Comparison of ENCODE assay signal across 20 cellular contexts in genomic region chr1:247037483-247038320, GRCh38. TPM values are rescaled to one million over a fixed set of nuclear protein-coding genes. Genes with fewer than 3 reads are reported as not detected.
DNase-seq lines count a peak whose midpoint lies in the region; ATAC-seq, FAIRE-seq and TF ChIP-seq lines count a peak whose summit lies in the region.
"Had no signal": no experiment of that assay in that cellular context is flagged by ENCODE, and none has a peak within 500 bp of the region (broad histone marks: within the 10 kb centered on the region; RNA-seq: fewer than 3 reads in every experiment).

No MANE protein-coding gene starts in this region.

- H3K14ac ChIP-seq in mesenchymal stem cell (ENCODE audit: low read length in 2 of 2), result no peak overlapping the region

- H2AK5ac ChIP-seq in mesenchymal stem cell (ENCODE audit: low read length, severe bottlenecking), result no peak overlapping the region

- H2BK5ac ChIP-seq in mesenchymal stem cell (ENCODE audit: low read depth, low read length, poor library complexity, severe bottlenecking), result no peak overlapping the region

- H3K4me1 ChIP-seq in HepG2 (ENCODE audit: insufficient read depth, low read length), result no peaks in the 10 kb centered on the region
- H3K4me1 ChIP-seq in right lobe of liver, result no peaks in the 10 kb centered on the region
- no peaks in the 10 kb centered on the region for H3K4me1 ChIP-seq in GM12878 (ENCODE audit: control insufficient read depth, insufficient read depth, low read length)
- H3K4me1 ChIP-seq in mesenchymal stem cell (ENCODE audit: control insufficient read depth, insufficient read depth, low read depth, low read length), result no peaks in the 10 kb centered on the region
- H3K4me1 ChIP-seq: SJSA1 had no signal

- no peak overlapping the region for H4K8ac ChIP-seq in mesenchymal stem cell (ENCODE audit: low read length)

- no peak for ATAC-seq in HepG2
- ATAC-seq in right lobe of liver, result no peak
- no peak for ATAC-seq in GM12878
- no peak for ATAC-seq in HG03175 (IDR thresholded peaks at IDR 0.05; ENCODE audit: unreplicated experiment)
- ATAC-seq: Right ventricle myocardium inferior had no signal

- no peak for DNase-seq in HepG2 (ENCODE audit: low spot score)
- no peak for DNase-seq in right lobe of liver
- no peak for DNase-seq in GM12878 (ENCODE audit: low read depth, low spot score)
- DNase-seq in mesenchymal stem cell, result peak; percentile 6
- no peak for DNase-seq in NCI-H446 (lab: John Stamatoyannopoulos, UW)
- DNase-seq in coronary artery (ENCODE audit: low spot score), result no peak
- DNase-seq in NCI-H2029 (lab: John Stamatoyannopoulos, UW), result no peak
- DNase-seq: AML-193, DMS53, GDM1, IMR-90, MV-4-11, NCI-H1694, NCI-H2081 treated with DMSO at 0.1 percent for 48 hours, NCI-H2171 treated with DMSO at 0.1 percent for 48 hours, NCI-H526 had no signal

- WGBS in HepG2 (ENCODE audit: low lambda C conversion rate), result 53% methylated on average over 6 of the region's 6 CpGs
- WGBS in right lobe of liver (ENCODE audit: insufficient coverage, low coverage, low lambda C conversion rate, missing lambda C conversion rate), result 92% methylated on average over 6 of the region's 6 CpGs
- 96% methylated on average over 6 of the region's 6 CpGs for WGBS in GM12878 (ENCODE audit: insufficient coverage, insufficient replicate concordance, low lambda C conversion rate, missing lambda C conversion rate)
- 96% methylated on average over 4 of the region's 6 CpGs for WGBS in mesenchymal stem cell

- no peak overlapping the region for H4K91ac ChIP-seq in mesenchymal stem cell (ENCODE audit: low read length)

- H3K4me2 ChIP-seq in HepG2 (ENCODE audit: low read depth, low read length) (no peak overlapping the region), GM12878 (ENCODE audit: control insufficient read depth, insufficient read depth) (no peak overlapping the region), mesenchymal stem cell (ENCODE audit: low read length, poor library complexity, severe bottlenecking) (no peak overlapping the region)

- no peak overlapping the region for H3K23ac ChIP-seq in mesenchymal stem cell (ENCODE audit: low read length in 2 of 2)

- FAIRE-seq in HepG2 (lab: Jason Lieb, UNC) (no peak), GM12878 (lab: Jason Lieb, UNC) (no peak)

- no peaks in the 10 kb centered on the region for H3K27me3 ChIP-seq in HepG2 (ENCODE audit: control insufficient read depth in 1 of 2, insufficient read depth in 2 of 2, low read length in 2 of 2)
- H3K27me3 ChIP-seq in right lobe of liver, result no peaks in the 10 kb centered on the region
- no peaks in the 10 kb centered on the region for H3K27me3 ChIP-seq in GM12878 (replicated peaks in 1 of 2; ENCODE audit: control insufficient read depth in 2 of 2, insufficient read depth in 2 of 2, low read length in 1 of 2)
- H3K27me3 ChIP-seq in mesenchymal stem cell (ENCODE audit: control insufficient read depth in 1 of 2, insufficient read depth in 1 of 2, low read length in 2 of 2), result no peaks in the 10 kb centered on the region
- H3K27me3 ChIP-seq: SJSA1 had no signal

- H3K4ac ChIP-seq in mesenchymal stem cell (ENCODE audit: low read depth in 1 of 2, low read length in 2 of 2), result no peak overlapping the region

- RAD21 ChIA-PET in GM12878 (lab: Charles Lee; ENCODE audit: unreplicated experiment), result no interaction called here

- H3K79me1 ChIP-seq in mesenchymal stem cell (replicated peaks; ENCODE audit: low read length, poor library complexity, severe bottlenecking), result peaks cover 8% of the 10 kb centered on the region

- SMC1A ChIA-PET in GM12878 (lab: Charles Lee; ENCODE audit: uncharacterized antibody, unreplicated experiment), result no interaction called here

- in situ Hi-C loops in HepG2 (cut with HindIII; ENCODE audit: extremely low pct_ligation_motif_present, low pct_unique_long_range_greater_than_20kb), result no loop called here
- in situ Hi-C loops in GM12878 (cut with MboI), result no loop called here

- H2BK15ac ChIP-seq in mesenchymal stem cell (ENCODE audit: low read depth, poor library complexity, severe bottlenecking), result no peak overlapping the region

- TF ChIP-seq EP300 in HepG2 (IDR thresholded peaks at IDR 0.05; ENCODE audit: low read depth in 2 of 2, low read length in 2 of 2) (no peak), HepG2 (CRISPR knock-in tag; IDR thresholded peaks at IDR 0.05; ENCODE audit: borderline replicate concordance) (no peak), GM12878 (IDR thresholded peaks at IDR 0.05; ENCODE audit: borderline replicate concordance in 1 of 2, control insufficient read depth in 1 of 2, low read depth in 2 of 2, low read length in 2 of 2) (no peak)

- TF ChIP-seq CTCF in HepG2 (CRISPR knock-in tag; IDR thresholded peaks at IDR 0.05) (no peak), right lobe of liver (IDR thresholded peaks at IDR 0.05) (no peak), GM12878 (IDR thresholded peaks at IDR 0.05 in 2 of 3, conservative IDR thresholded peaks at IDR 0.05 in 1 of 3; ENCODE audit: control insufficient read depth in 2 of 3, extremely low read depth in 1 of 3, insufficient read depth in 1 of 3, low read depth in 3 of 3, low read length in 3 of 3) (no peak), coronary artery (IDR thresholded peaks at IDR 0.05) (no peak)

- no peak for TF ChIP-seq POLR2A in HepG2 (IDR thresholded peaks at IDR 0.05; ENCODE audit: insufficient read depth in 1 of 2, low read depth in 2 of 2, low read length in 2 of 2)
- no peak for TF ChIP-seq POLR2A in right lobe of liver (IDR thresholded peaks at IDR 0.05)
- no peak for TF ChIP-seq POLR2A in GM12878 (IDR thresholded peaks at IDR 0.05; ENCODE audit: low read depth, low read length)

- no peak overlapping the region for H2BK120ac ChIP-seq in mesenchymal stem cell (ENCODE audit: low read depth, low read length)

- POLR2A ChIA-PET in HepG2 (lab: Yijun Ruan, JAX) (no interaction called here), GM12878 (lab: Charles Lee) (no interaction called here)

- H3K4me3 ChIP-seq in HepG2 (replicated peaks in 1 of 3; ENCODE audit: insufficient read depth in 1 of 3, low read depth in 2 of 3, low read length in 3 of 3) (no peak overlapping the region), right lobe of liver (no peak overlapping the region), GM12878 (no peak overlapping the region), mesenchymal stem cell (ENCODE audit: insufficient read depth in 1 of 2, low read depth in 1 of 2, low read length in 2 of 2) (peak overlapping the region in 1 of 2 experiments; percentile 53), coronary artery (no peak overlapping the region)
- H3K4me3 ChIP-seq: SJSA1 had no signal

- H4K20me1 ChIP-seq in HepG2 (ENCODE audit: insufficient read depth, low read length) (no peaks in the 10 kb centered on the region), GM12878 (ENCODE audit: control insufficient read depth, insufficient read depth) (no peaks in the 10 kb centered on the region)

- CTCF ChIA-PET in HepG2 (lab: Yijun Ruan, JAX; ENCODE audit: low intra/inter-chr PET ratio, low total read pairs) (no interaction called here), GM12878 (lab: Yijun Ruan, JAX) (no interaction called here)

- peaks cover 84% of the 10 kb centered on the region for H3K9me3 ChIP-seq in HepG2 (ENCODE audit: low read length)
- peaks cover 0 to 42% (median 12%) of the 10 kb centered on the region in 4 donors for H3K9me3 ChIP-seq in right lobe of liver
- H3K9me3 ChIP-seq in GM12878 (replicated peaks; ENCODE audit: control insufficient read depth, insufficient read depth, low read length), result peaks cover 35% of the 10 kb centered on the region
- H3K9me3 ChIP-seq in mesenchymal stem cell (ENCODE audit: control insufficient read depth, low read length), result peaks cover 97% of the 10 kb centered on the region

- TF ChIP-seq RAD21 in HepG2 (CRISPR knock-in tag; IDR thresholded peaks at IDR 0.05) (no peak), GM12878 (IDR thresholded peaks at IDR 0.05; ENCODE audit: insufficient read depth, low read depth, low read length) (no peak)

- peaks cover 17% of the 10 kb centered on the region for H3K79me2 ChIP-seq in HepG2 (ENCODE audit: insufficient read depth, low read length)
- no peaks in the 10 kb centered on the region for H3K79me2 ChIP-seq in GM12878 (ENCODE audit: control insufficient read depth, insufficient read depth, low read length)

- H3K27ac ChIP-seq in HepG2 (ENCODE audit: extremely low read length, insufficient read depth, low read length) (no peak overlapping the region), right lobe of liver (no peak overlapping the region), GM12878 (ENCODE audit: control insufficient read depth, insufficient read depth) (no peak overlapping the region), mesenchymal stem cell (ENCODE audit: low read length, poor library complexity, severe bottlenecking) (no peak overlapping the region), coronary artery (no peak overlapping the region)
- H3K27ac ChIP-seq: 22Rv1, SJSA1 had no signal

- no peak overlapping the region for H3K18ac ChIP-seq in mesenchymal stem cell (ENCODE audit: low read depth in 1 of 2, low read length in 2 of 2)

- no peak overlapping the region for H2AFZ ChIP-seq in HepG2 (ENCODE audit: low read length)
- no peak overlapping the region for H2AFZ ChIP-seq in GM12878 (ENCODE audit: control insufficient read depth, low read depth, low read length)
- no peak overlapping the region for H2AFZ ChIP-seq in mesenchymal stem cell (ENCODE audit: low read depth, low read length)

- H3K9ac ChIP-seq in HepG2 (ENCODE audit: insufficient read depth, low read depth, low read length) (no peak overlapping the region), GM12878 (ENCODE audit: control insufficient read depth, insufficient read depth, low read length) (no peak overlapping the region), mesenchymal stem cell (ENCODE audit: low read length) (no peak overlapping the region)

- H3K36me3 ChIP-seq in HepG2 (replicated peaks in 1 of 2; ENCODE audit: control insufficient read depth in 1 of 2, insufficient read depth in 2 of 2, low read length in 2 of 2), result peaks cover 4 to 19% of the 10 kb centered on the region in 2 experiments
- H3K36me3 ChIP-seq in right lobe of liver, result peaks cover 0 to 14% (median 6%) of the 10 kb centered on the region in 4 donors
- H3K36me3 ChIP-seq in GM12878 (ENCODE audit: control insufficient read depth in 2 of 2, insufficient read depth in 2 of 2, low read length in 1 of 2), result peaks cover 0 to 7% of the 10 kb centered on the region in 2 experiments; a peak in 2 of 4 replicates
- H3K36me3 ChIP-seq in mesenchymal stem cell (ENCODE audit: control insufficient read depth in 1 of 2, insufficient read depth in 2 of 2, low read depth in 1 of 2, low read length in 2 of 2), result peaks cover 6 to 51% of the 10 kb centered on the region in 2 experiments

- no peak overlapping the region for H2BK12ac ChIP-seq in mesenchymal stem cell (ENCODE audit: low read length in 2 of 2)

- no TSS peak for BruUV-seq in HepG2 (replicated peaks; lab: Mats Ljungman, UMichigan)
- no TSS peak for BruUV-seq in GM12878 (replicated peaks; lab: Mats Ljungman, UMichigan)

- intact Hi-C loops in HepG2 (cut with micrococcal nuclease; ENCODE audit: unreplicated experiment) (no loop called here), right lobe of liver (cut with DNase I) (loop anchor here in 1 of 2 donors (5.0 kb wide), 1 partner anchor 345 kb away; no protein-coding TSS in a partner anchor), GM12878 (cut with micrococcal nuclease; ENCODE audit: unreplicated experiment) (no loop called here)

RNA-seq across cellular contexts. Expression of gene ZNF695, which starts 29.8 kb away (rescaled TPM):
- total RNA-seq in HepG2 (2016; rRNA removed; fragmentation: Illumina TruSeq; extraction: Trizol) (11.6 and 13.2 TPM in 2 replicates), right lobe of liver (not detected), GM12878 (2014; rRNA removed) (1.3 and 1.8 TPM in 2 replicates), GM12878 (2014; rRNA removed; fragmentation: Illumina TruSeq; extraction: Trizol) (1.2 and 1.8 TPM in 2 replicates), GM12878 (2021) (0.93 and 1.7 TPM in 2 replicates)
- 6.6 and 7.2 TPM in 2 replicates for total RNA-seq in HepG2 (2016; cell fraction: cytosol; rRNA removed; fragmentation: Illumina TruSeq; extraction: Trizol; ENCODE audit: low read depth)
- 13.2 and 13.6 TPM in 2 replicates for total RNA-seq in HepG2 (2016; cell fraction: insoluble cytoplasmic fraction; rRNA removed; fragmentation: Illumina TruSeq; extraction: Trizol)
- total RNA-seq in HepG2 (2016; cell fraction: membrane; rRNA removed; fragmentation: Illumina TruSeq; extraction: Trizol), result 9.5 and 11.6 TPM in 2 replicates
- total RNA-seq in HepG2 (2016; cell fraction: nucleus; rRNA removed; fragmentation: Illumina TruSeq; extraction: Trizol), result 10.1 and 13.3 TPM in 2 replicates
- polyA plus RNA-seq in HepG2 (2011; rRNA removed) (1.7 and 2.9 TPM in 2 replicates), GM12878 (2011; rRNA removed) (0.04 and 0.07 TPM in 2 replicates), GM12878 (2014; fragmentation: Illumina TruSeq; extraction: Trizol) (1.1 and 1.4 TPM in 2 replicates), GM12878 (2014; fragmentation: Nextera tagmentation; extraction: Ambion mirVana) (1 to 10 TPM in 1 of 2 experiments, under 1 TPM in 1; 0.42 to 1.4 TPM), GM12878 (2014; rRNA removed) (0.39 and 0.60 TPM in 2 replicates), GM12878 (2016; fragmentation: Nextera tagmentation; extraction: Ambion mirVana) (1 to 10 TPM; 1.2 TPM)
- 2.8 and 3.4 TPM in 2 replicates for polyA plus RNA-seq in HepG2 (2011; cell fraction: cytosol; rRNA removed)
- 2.0 and 2.5 TPM in 2 replicates for polyA plus RNA-seq in HepG2 (2011; cell fraction: nucleus; rRNA removed)
- polyA plus RNA-seq in HepG2 (2012), result 3.4 and 4.1 TPM in 2 replicates
- 6.4 and 9.5 TPM in 2 replicates for polyA plus RNA-seq in HepG2 (2016; cell fraction: cytosol; fragmentation: Illumina TruSeq; extraction: Trizol; ENCODE audit: low read depth)
- 9.2 and 10.4 TPM in 2 replicates for polyA plus RNA-seq in HepG2 (2016; cell fraction: insoluble cytoplasmic fraction; fragmentation: Illumina TruSeq; extraction: Trizol; ENCODE audit: low read depth)
- 7.3 and 9.4 TPM in 2 replicates for polyA plus RNA-seq in HepG2 (2016; cell fraction: membrane; fragmentation: Illumina TruSeq; extraction: Trizol; ENCODE audit: low read depth)
- 7.0 and 9.3 TPM in 2 replicates for polyA plus RNA-seq in HepG2 (2016; cell fraction: nucleus; fragmentation: Illumina TruSeq; extraction: Trizol; ENCODE audit: insufficient read depth, low read depth)
- polyA minus RNA-seq in HepG2 (2011; rRNA and poly(A)+ RNA removed; ENCODE audit: low replicate concordance), result 3.3 and 4.3 TPM in 2 replicates
- 1.4 and 2.1 TPM in 2 replicates for polyA minus RNA-seq in HepG2 (2011; cell fraction: cytosol; rRNA and poly(A)+ RNA removed)
- 8.6 and 11.1 TPM in 2 replicates for polyA minus RNA-seq in HepG2 (2011; cell fraction: nucleus; rRNA and poly(A)+ RNA removed)
- total RNA-seq in GM12878 (2013; cell fraction: nucleolus; rRNA removed), result 0.17 and 0.34 TPM in 2 replicates
- polyA plus RNA-seq in GM12878 (2011; ENCODE audit: low read depth), result 2.0 TPM
- 0.03 TPM in 1 of 2 replicates, not detected in the other for polyA plus RNA-seq in GM12878 (2011; cell fraction: cytosol; rRNA removed)
- not detected in 2 replicates for polyA plus RNA-seq in GM12878 (2011; cell fraction: nucleus; rRNA removed)
- polyA plus RNA-seq in GM12878 (2012), result 1.8 TPM in 2 replicates
- 0.46 TPM in 1 of 2 replicates, not detected in the other for polyA minus RNA-seq in GM12878 (2011; rRNA and poly(A)+ RNA removed)
- polyA minus RNA-seq in GM12878 (2011; cell fraction: cytosol; rRNA and poly(A)+ RNA removed), result not detected in 2 replicates
- polyA minus RNA-seq in GM12878 (2011; cell fraction: nucleus; rRNA and poly(A)+ RNA removed), result not detected in 2 replicates
- 0.58 TPM for polyA plus RNA-seq in mesenchymal stem cell (2013, experiment 1 of 2)
- 0.77 TPM for polyA plus RNA-seq in mesenchymal stem cell (2013, experiment 2 of 2)
- total RNA-seq: Right ventricle myocardium inferior had no signal

RNA-seq across cellular contexts. Expression of gene ZNF670, which starts 40.9 kb away (rescaled TPM):
- 10.9 and 15.2 TPM in 2 replicates for total RNA-seq in HepG2 (2016; rRNA removed; fragmentation: Illumina TruSeq; extraction: Trizol)
- 3.3 and 4.0 TPM in 2 replicates for total RNA-seq in HepG2 (2016; cell fraction: cytosol; rRNA removed; fragmentation: Illumina TruSeq; extraction: Trizol; ENCODE audit: low read depth)
- 10.9 and 17.3 TPM in 2 replicates for total RNA-seq in HepG2 (2016; cell fraction: insoluble cytoplasmic fraction; rRNA removed; fragmentation: Illumina TruSeq; extraction: Trizol)
- 6.3 and 7.0 TPM in 2 replicates for total RNA-seq in HepG2 (2016; cell fraction: membrane; rRNA removed; fragmentation: Illumina TruSeq; extraction: Trizol)
- total RNA-seq in HepG2 (2016; cell fraction: nucleus; rRNA removed; fragmentation: Illumina TruSeq; extraction: Trizol), result 6.2 and 8.1 TPM in 2 replicates
- 3.1 and 4.2 TPM in 2 replicates for polyA plus RNA-seq in HepG2 (2011; rRNA removed)
- 1.2 and 1.4 TPM in 2 replicates for polyA plus RNA-seq in HepG2 (2011; cell fraction: cytosol; rRNA removed)
- 2.3 and 2.7 TPM in 2 replicates for polyA plus RNA-seq in HepG2 (2011; cell fraction: nucleus; rRNA removed)
- polyA plus RNA-seq in HepG2 (2012), result 6.0 and 9.2 TPM in 2 replicates
- 0.41 and 0.53 TPM in 2 replicates for polyA plus RNA-seq in HepG2 (2016; cell fraction: cytosol; fragmentation: Illumina TruSeq; extraction: Trizol; ENCODE audit: low read depth)
- 13.4 and 14.2 TPM in 2 replicates for polyA plus RNA-seq in HepG2 (2016; cell fraction: insoluble cytoplasmic fraction; fragmentation: Illumina TruSeq; extraction: Trizol; ENCODE audit: low read depth)
- polyA plus RNA-seq in HepG2 (2016; cell fraction: membrane; fragmentation: Illumina TruSeq; extraction: Trizol; ENCODE audit: low read depth), result 2.0 and 2.3 TPM in 2 replicates
- 5.8 and 7.7 TPM in 2 replicates for polyA plus RNA-seq in HepG2 (2016; cell fraction: nucleus; fragmentation: Illumina TruSeq; extraction: Trizol; ENCODE audit: insufficient read depth, low read depth)
- 0.82 and 2.0 TPM in 2 replicates for polyA minus RNA-seq in HepG2 (2011; rRNA and poly(A)+ RNA removed; ENCODE audit: low replicate concordance)
- 4.1 and 4.4 TPM in 2 replicates for polyA minus RNA-seq in HepG2 (2011; cell fraction: cytosol; rRNA and poly(A)+ RNA removed)
- 14.9 and 16.4 TPM in 2 replicates for polyA minus RNA-seq in HepG2 (2011; cell fraction: nucleus; rRNA and poly(A)+ RNA removed)
- total RNA-seq in right lobe of liver, result 1 to 10 TPM in 5 of 6 experiments, under 1 TPM in 1; 0.79 to 2.7 (median 1.5) TPM
- total RNA-seq in GM12878 (2013; cell fraction: nucleolus; rRNA removed), result 7.0 and 8.7 TPM in 2 replicates
- 4.9 TPM in 2 replicates for total RNA-seq in GM12878 (2014; rRNA removed)
- 6.0 and 6.5 TPM in 2 replicates for total RNA-seq in GM12878 (2014; rRNA removed; fragmentation: Illumina TruSeq; extraction: Trizol)
- 2.0 and 3.0 TPM in 2 replicates for total RNA-seq in GM12878 (2021)
- 1.3 TPM for polyA plus RNA-seq in GM12878 (2011; ENCODE audit: low read depth)
- 3.7 and 6.6 TPM in 2 replicates for polyA plus RNA-seq in GM12878 (2011; rRNA removed)
- polyA plus RNA-seq in GM12878 (2011; cell fraction: cytosol; rRNA removed), result 1.2 and 1.5 TPM in 2 replicates
- polyA plus RNA-seq in GM12878 (2011; cell fraction: nucleus; rRNA removed), result 1.4 and 1.8 TPM in 2 replicates
- 2.7 and 3.3 TPM in 2 replicates for polyA plus RNA-seq in GM12878 (2012)
- 5.2 and 6.7 TPM in 2 replicates for polyA plus RNA-seq in GM12878 (2014; fragmentation: Illumina TruSeq; extraction: Trizol)
- polyA plus RNA-seq in GM12878 (2014; fragmentation: Nextera tagmentation; extraction: Ambion mirVana), result 1 to 10 TPM; 5.3 to 7.4 TPM
- 2.2 and 3.2 TPM in 2 replicates for polyA plus RNA-seq in GM12878 (2014; rRNA removed)
- 1 to 10 TPM; 7.9 to 9.0 TPM for polyA plus RNA-seq in GM12878 (2016; fragmentation: Nextera tagmentation; extraction: Ambion mirVana)
- 2.3 and 3.0 TPM in 2 replicates for polyA minus RNA-seq in GM12878 (2011; rRNA and poly(A)+ RNA removed)
- 1.1 and 1.3 TPM in 2 replicates for polyA minus RNA-seq in GM12878 (2011; cell fraction: cytosol; rRNA and poly(A)+ RNA removed)
- 0.97 and 2.2 TPM in 2 replicates for polyA minus RNA-seq in GM12878 (2011; cell fraction: nucleus; rRNA and poly(A)+ RNA removed)
- 0.81 TPM for polyA plus RNA-seq in mesenchymal stem cell (2013, experiment 1 of 2)
- polyA plus RNA-seq in mesenchymal stem cell (2013, experiment 2 of 2), result 0.75 TPM

Comparison
In these comparisons a context has a peak if more than half of its experiments do, and no peak if none do; other contexts are left out.
1. Of the 75 proteins assayed by ChIP-seq in both HepG2 and GM12878: peak only in HepG2: none; only in GM12878: CBX5; in both: none; in neither: 74.